ENCODE assay signal across 13 cellular contexts in genomic region chr18:45551417-45551816, GRCh38.
"Had no signal": no experiment of that assay in that cellular context is flagged by ENCODE, and none has a peak within 500 bp of the region (broad histone marks: within the 10 kb centered on the region; RNA-seq: fewer than 3 reads in every experiment).

No MANE protein-coding gene starts in this region.

- H3K9me3 Mint-ChIP-seq: activated CD4-positive, alpha-beta memory T cell treated with anti-CD3 and anti-CD28 coated beads, Interleukin-2, amount 10 ng/mL, durations not matched to agents 7 days and 5 days; activated naive CD8-positive, alpha-beta T cell treated with anti-CD3 and anti-CD28 coated beads, Interleukin-2, amount 10 ng/mL, durations not matched to agents 7 days and 5 days had no signal

- FAIRE-seq: endometrium, small intestine had no signal

- H3K36me3 Mint-ChIP-seq: activated naive CD8-positive, alpha-beta T cell treated with anti-CD3 and anti-CD28 coated beads, Interleukin-2, amount 10 ng/mL, durations not matched to agents 7 days and 5 days; immature natural killer cell; naive B cell had no signal

- H3K27ac ChIP-seq: thyroid gland, vagina had no signal

- H3K27ac Mint-ChIP-seq: activated CD4-positive, alpha-beta memory T cell treated with anti-CD3 and anti-CD28 coated beads, Interleukin-2, amount 10 ng/mL, durations not matched to agents 7 days and 5 days; activated naive CD8-positive, alpha-beta T cell treated with anti-CD3 and anti-CD28 coated beads, Interleukin-2, amount 10 ng/mL, durations not matched to agents 7 days and 5 days; immature natural killer cell had no signal

- ATAC-seq: esophagus mucosa, right cardiac atrium had no signal

- H3K9me3 ChIP-seq: thyroid gland, vagina had no signal

- H3K4me3 Mint-ChIP-seq: activated CD4-positive, alpha-beta memory T cell treated with anti-CD3 and anti-CD28 coated beads, Interleukin-2, amount 10 ng/mL, durations not matched to agents 7 days and 5 days; activated naive CD8-positive, alpha-beta T cell treated with anti-CD3 and anti-CD28 coated beads, Interleukin-2, amount 10 ng/mL, durations not matched to agents 7 days and 5 days; immature natural killer cell; naive B cell had no signal

- H3K36me3 ChIP-seq: thyroid gland, vagina had no signal

- H3K4me3 ChIP-seq: lung, thyroid gland, vagina had no signal

- H3K27me3 ChIP-seq: thyroid gland, vagina had no signal

- H3K4me1 Mint-ChIP-seq: activated CD4-positive, alpha-beta memory T cell treated with anti-CD3 and anti-CD28 coated beads, Interleukin-2, amount 10 ng/mL, durations not matched to agents 7 days and 5 days; activated naive CD8-positive, alpha-beta T cell treated with anti-CD3 and anti-CD28 coated beads, Interleukin-2, amount 10 ng/mL, durations not matched to agents 7 days and 5 days; immature natural killer cell had no signal

- DNase-seq: activated CD4-positive, alpha-beta memory T cell treated with anti-CD3 and anti-CD28 coated beads, Interleukin-2, amount 10 ng/mL, durations not matched to agents 7 days and 5 days; activated naive CD8-positive, alpha-beta T cell treated with anti-CD3 and anti-CD28 coated beads, Interleukin-2, amount 10 ng/mL, durations not matched to agents 7 days and 5 days; activated T-cell treated with anti-CD3 and anti-CD28 coated beads, Interleukin-2, amount 50 U/mL, for 48 hours; aorta; immature natural killer cell; naive B cell; right cardiac atrium; small intestine; thyroid gland had no signal
